In the genomic region with DNA sequence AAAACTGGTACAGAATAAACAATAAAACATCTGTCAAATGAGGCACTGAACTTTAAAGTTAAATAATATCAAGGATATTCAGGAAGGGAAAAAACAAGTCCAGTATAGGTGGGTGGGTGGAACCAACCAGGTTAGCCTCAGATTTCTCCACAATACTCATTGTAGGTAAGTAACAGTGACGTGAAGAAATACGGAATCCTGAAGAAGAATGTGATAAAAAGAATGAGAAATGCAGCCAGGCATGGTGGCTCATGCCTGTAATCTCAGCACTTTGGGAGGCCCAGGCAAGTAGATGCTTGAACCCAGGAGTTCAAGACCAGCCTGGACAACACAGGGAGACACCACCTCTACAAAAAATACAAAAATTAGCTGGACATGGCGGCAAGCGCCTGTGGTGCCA, we compare ENCODE assay signal across 1 cellular context.
TF ChIP-seq lines count a peak whose summit lies in the region.

No MANE protein-coding gene starts in this region.

TF ChIP-seq in GM23338, 12 proteins besides CTCF, POLR2A, EP300 and RAD21 (continued from another document):
- TF ChIP-seq, protein P1, sequence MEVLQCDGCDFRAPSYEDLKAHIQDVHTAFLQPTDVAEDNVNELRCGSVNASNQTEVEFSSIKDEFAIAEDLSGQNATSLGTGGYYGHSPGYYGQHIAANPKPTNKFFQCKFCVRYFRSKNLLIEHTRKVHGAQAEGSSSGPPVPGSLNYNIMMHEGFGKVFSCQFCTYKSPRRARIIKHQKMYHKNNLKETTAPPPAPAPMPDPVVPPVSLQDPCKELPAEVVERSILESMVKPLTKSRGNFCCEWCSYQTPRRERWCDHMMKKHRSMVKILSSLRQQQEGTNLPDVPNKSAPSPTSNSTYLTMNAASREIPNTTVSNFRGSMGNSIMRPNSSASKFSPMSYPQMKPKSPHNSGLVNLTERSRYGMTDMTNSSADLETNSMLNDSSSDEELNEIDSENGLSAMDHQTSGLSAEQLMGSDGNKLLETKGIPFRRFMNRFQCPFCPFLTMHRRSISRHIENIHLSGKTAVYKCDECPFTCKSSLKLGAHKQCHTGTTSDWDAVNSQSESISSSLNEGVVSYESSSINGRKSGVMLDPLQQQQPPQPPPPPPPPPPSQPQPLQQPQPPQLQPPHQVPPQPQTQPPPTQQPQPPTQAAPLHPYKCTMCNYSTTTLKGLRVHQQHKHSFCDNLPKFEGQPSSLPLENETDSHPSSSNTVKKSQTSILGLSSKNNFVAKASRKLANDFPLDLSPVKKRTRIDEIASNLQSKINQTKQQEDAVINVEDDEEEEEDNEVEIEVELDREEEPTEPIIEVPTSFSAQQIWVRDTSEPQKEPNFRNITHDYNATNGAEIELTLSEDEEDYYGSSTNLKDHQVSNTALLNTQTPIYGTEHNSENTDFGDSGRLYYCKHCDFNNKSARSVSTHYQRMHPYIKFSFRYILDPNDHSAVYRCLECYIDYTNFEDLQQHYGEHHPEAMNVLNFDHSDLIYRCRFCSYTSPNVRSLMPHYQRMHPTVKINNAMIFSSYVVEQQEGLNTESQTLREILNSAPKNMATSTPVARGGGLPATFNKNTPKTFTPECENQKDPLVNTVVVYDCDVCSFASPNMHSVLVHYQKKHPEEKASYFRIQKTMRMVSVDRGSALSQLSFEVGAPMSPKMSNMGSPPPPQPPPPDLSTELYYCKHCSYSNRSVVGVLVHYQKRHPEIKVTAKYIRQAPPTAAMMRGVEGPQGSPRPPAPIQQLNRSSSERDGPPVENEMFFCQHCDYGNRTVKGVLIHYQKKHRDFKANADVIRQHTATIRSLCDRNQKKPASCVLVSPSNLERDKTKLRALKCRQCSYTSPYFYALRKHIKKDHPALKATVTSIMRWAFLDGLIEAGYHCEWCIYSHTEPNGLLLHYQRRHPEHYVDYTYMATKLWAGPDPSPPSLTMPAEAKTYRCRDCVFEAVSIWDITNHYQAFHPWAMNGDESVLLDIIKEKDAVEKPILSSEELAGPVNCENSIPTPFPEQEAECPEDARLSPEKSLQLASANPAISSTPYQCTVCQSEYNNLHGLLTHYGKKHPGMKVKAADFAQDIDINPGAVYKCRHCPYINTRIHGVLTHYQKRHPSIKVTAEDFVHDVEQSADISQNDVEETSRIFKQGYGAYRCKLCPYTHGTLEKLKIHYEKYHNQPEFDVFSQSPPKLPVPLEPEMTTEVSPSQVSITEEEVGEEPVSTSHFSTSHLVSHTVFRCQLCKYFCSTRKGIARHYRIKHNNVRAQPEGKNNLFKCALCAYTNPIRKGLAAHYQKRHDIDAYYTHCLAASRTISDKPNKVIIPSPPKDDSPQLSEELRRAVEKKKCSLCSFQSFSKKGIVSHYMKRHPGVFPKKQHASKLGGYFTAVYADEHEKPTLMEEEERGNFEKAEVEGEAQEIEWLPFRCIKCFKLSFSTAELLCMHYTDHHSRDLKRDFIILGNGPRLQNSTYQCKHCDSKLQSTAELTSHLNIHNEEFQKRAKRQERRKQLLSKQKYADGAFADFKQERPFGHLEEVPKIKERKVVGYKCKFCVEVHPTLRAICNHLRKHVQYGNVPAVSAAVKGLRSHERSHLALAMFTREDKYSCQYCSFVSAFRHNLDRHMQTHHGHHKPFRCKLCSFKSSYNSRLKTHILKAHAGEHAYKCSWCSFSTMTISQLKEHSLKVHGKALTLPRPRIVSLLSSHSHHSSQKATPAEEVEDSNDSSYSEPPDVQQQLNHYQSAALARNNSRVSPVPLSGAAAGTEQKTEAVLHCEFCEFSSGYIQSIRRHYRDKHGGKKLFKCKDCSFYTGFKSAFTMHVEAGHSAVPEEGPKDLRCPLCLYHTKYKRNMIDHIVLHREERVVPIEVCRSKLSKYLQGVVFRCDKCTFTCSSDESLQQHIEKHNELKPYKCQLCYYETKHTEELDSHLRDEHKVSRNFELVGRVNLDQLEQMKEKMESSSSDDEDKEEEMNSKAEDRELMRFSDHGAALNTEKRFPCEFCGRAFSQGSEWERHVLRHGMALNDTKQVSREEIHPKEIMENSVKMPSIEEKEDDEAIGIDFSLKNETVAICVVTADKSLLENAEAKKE (CRISPR knock-in tag; IDR thresholded peaks at IDR 0.05): no peak
- no peak for TF ChIP-seq JUNB (IDR thresholded peaks at IDR 0.05; ENCODE audit: unreplicated experiment)
